In the genomic region with DNA sequence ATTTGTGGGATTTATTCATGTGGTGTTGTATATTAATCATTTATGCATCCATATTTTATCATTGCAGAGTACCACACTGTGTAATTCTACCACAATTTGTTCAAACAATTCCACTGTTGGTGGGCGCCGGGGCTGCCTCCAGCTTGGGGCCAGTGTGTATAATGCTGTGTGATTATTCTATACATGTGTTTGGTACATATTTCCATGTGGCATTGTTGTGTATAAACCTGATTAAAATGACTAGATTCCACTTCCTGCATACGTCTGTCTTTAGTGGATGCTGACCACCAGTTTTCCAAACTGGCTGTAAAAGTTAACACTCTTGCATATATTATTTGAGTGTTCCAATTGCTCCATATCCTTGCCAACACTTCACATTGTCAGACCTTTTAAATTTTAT, we compare ENCODE assay signal across 7 cellular contexts.
"Had no signal": no experiment of that assay in that cellular context is flagged by ENCODE, and none has a peak within 500 bp of the region (broad histone marks: within the 10 kb centered on the region; RNA-seq: fewer than 3 reads in every experiment).

No MANE protein-coding gene starts in this region.

- H3K27ac ChIP-seq: HL-60 had no signal

- H3K4me3 Mint-ChIP-seq: IgD-negative memory B cell had no signal

- DNase-seq: IMR-90, KBM-7, KG1 had no signal

- H3K4me3 ChIP-seq: K562 had no signal

- H3K4me1 Mint-ChIP-seq: IgD-negative memory B cell had no signal

- H3K36me3 Mint-ChIP-seq: IgD-negative memory B cell had no signal

- ATAC-seq: K562 had no signal

- H3K27ac Mint-ChIP-seq: IgD-negative memory B cell had no signal

- FAIRE-seq: HTR-8/SVneo, K562 had no signal
